8 cellular contexts compared by ENCODE assay signal in the genomic region with DNA sequence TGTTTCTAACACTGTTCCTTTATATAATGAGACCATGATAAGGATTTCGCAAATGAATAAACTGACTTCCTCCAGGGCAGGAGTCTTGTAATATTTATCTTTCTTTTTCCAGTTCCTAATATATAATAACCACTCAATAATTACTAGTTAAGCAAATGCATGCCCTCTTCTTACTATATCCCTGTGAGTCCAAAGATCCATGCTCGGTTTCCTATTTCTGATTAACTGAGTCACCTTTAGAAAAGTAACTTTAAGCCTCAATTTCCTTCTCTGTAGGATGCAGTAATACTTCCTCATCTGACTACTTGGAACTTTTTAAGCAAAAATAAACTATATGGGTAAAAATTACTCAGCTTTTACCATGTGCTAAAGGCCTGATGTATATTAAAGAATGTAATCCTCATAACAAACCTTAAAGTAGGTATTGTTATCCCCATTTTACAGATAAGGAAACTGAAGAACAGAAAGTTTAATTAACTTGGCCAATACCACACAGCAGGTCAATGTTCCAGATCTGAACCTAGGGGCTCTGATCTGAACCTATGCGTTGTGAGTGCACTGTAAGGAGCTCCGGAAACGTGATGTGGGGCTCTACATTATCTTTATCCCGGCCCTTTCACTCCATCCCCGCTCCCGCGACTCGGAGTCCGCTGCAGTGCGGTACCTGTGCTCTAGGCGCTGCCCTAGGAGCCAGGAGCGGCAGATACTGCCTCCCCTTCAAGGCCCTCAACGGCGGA. TPM values are rescaled to one million over a fixed set of nuclear protein-coding genes. Genes with fewer than 3 reads are reported as not detected.
DNase-seq lines count a peak whose midpoint lies in the region; ATAC-seq and TF ChIP-seq lines count a peak whose summit lies in the region.

No MANE protein-coding gene starts in this region.

- H3K27me3 Mint-ChIP-seq in CD8-positive, alpha-beta memory T cell: peaks cover 0 to 2% of the 10 kb centered on the region in 2 donors
- H3K27me3 Mint-ChIP-seq in WTC11 (ENCODE audit: low read depth): no peaks in the 10 kb centered on the region

- H3K9ac ChIP-seq in stomach smooth muscle (ENCODE audit: low read length in 2 of 2): peak overlapping the region; percentile 91 to 97

- DNase-seq in CD8-positive, alpha-beta memory T cell: no peak
- DNase-seq in WTC11 (ENCODE audit: low spot score) (no peak), iPS DF 6.9 (ENCODE audit: low read depth, low spot score) (no peak), H4 (ENCODE audit: low spot score) (no peak)
- no peak for DNase-seq in activated effector memory CD4-positive, alpha-beta T cell treated with Interleukin-2 at 50 U/mL for 16 hours

- no peak for TF ChIP-seq CTCF in HEK293 (tag by site-specific recombination; IDR thresholded peaks at IDR 0.05)
- no peak for TF ChIP-seq CTCF in WTC11 (IDR thresholded peaks at IDR 0.05)

- WGBS in iPS DF 6.9 (ENCODE audit: insufficient coverage, insufficient read length): no CpG with 5 or more reads among the region's 16 CpGs

- H3K4me1 Mint-ChIP-seq in CD8-positive, alpha-beta memory T cell: peaks cover 40 to 57% (median 57%) of the 10 kb centered on the region in 3 donors
- H3K4me1 Mint-ChIP-seq in WTC11: peaks cover 12% of the 10 kb centered on the region

- CTCF ChIA-PET in CD8-positive, alpha-beta memory T cell (lab: Charles Lee): interaction anchor here (0.9 to 1.6 kb wide), 2 partner anchors 11 to 112 kb away, joined by 3 to 6 read pairs; no protein-coding TSS in a partner anchor
- CTCF ChIA-PET in HEK293 (lab: Yijun Ruan, JAX) (interaction anchor here (0.5 to 1.9 kb wide), 10 partner anchors 10 to 787 kb away, joined by 3 to 9 read pairs (median 3); partner anchors contain the start of gene ENTPD7), WTC11 (lab: Charles Lee) (interaction anchor here (0.6 to 1.6 kb wide), 4 partner anchors 8 to 115 kb away, joined by 3 to 6 read pairs (median 4); no protein-coding TSS in a partner anchor)

- H3K4me3 ChIP-seq in CD8-positive, alpha-beta memory T cell (ENCODE audit: low read length): peak overlapping the region; percentile 98
- H3K4me3 ChIP-seq in HEK293 (ENCODE audit: low read depth, low read length): peak overlapping the region; percentile 99
- peak overlapping the region; percentile 93 for H3K4me3 ChIP-seq in iPS DF 6.9 (ENCODE audit: low read length)
- H3K4me3 ChIP-seq in stomach smooth muscle (ENCODE audit: low read length in 2 of 2): peak overlapping the region; percentile 85 to 100

- POLR2A ChIA-PET in CD8-positive, alpha-beta memory T cell (lab: Charles Lee): interaction anchor here (0.6 to 1.8 kb wide), 6 partner anchors 9 to 301 kb away, joined by 3 to 17 read pairs (median 6); partner anchors contain the start of genes ENTPD7, GOT1 and SLC25A28
- POLR2A ChIA-PET in HEK293 (lab: Yijun Ruan, JAX): interaction anchor here (0.9 to 2.7 kb wide), 13 partner anchors 9 to 306 kb away, joined by 3 to 13 read pairs (median 3); partner anchors contain the start of genes ENTPD7, GOT1 and SLC25A28
- POLR2A ChIA-PET in WTC11 (lab: Charles Lee): interaction anchor here (0.5 to 1.6 kb wide), 4 partner anchors 72 to 554 kb away, joined by 3 to 8 read pairs (median 5); partner anchors contain the start of genes ENTPD7 and SLC25A28

- peaks cover 18% of the 10 kb centered on the region for H3K4me1 ChIP-seq in CD8-positive, alpha-beta memory T cell (ENCODE audit: insufficient read depth, low read length)
- no peaks in the 10 kb centered on the region for H3K4me1 ChIP-seq in HEK293 (ENCODE audit: control insufficient read depth, insufficient read depth, low read length)
- no peaks in the 10 kb centered on the region for H3K4me1 ChIP-seq in iPS DF 6.9 (ENCODE audit: control insufficient read depth, insufficient read depth, low read length)
- H3K4me1 ChIP-seq in stomach smooth muscle (ENCODE audit: control insufficient read depth, insufficient read depth, low read length): peaks cover 7% of the 10 kb centered on the region

- no peaks in the 10 kb centered on the region for H3K36me3 ChIP-seq in CD8-positive, alpha-beta memory T cell (ENCODE audit: insufficient read depth, low read length)
- H3K36me3 ChIP-seq in HEK293 (ENCODE audit: control insufficient read depth in 2 of 2, insufficient read depth in 1 of 2, low read length in 2 of 2): peaks cover 19 to 43% of the 10 kb centered on the region in 2 experiments
- peaks cover 6% of the 10 kb centered on the region; the same call in 1 of the 2 replicates for H3K36me3 ChIP-seq in iPS DF 6.9 (ENCODE audit: control insufficient read depth, insufficient read depth, low read length)
- peaks cover 4% of the 10 kb centered on the region in 2 donors for H3K36me3 ChIP-seq in stomach smooth muscle (ENCODE audit: control insufficient read depth in 2 of 2, insufficient read depth in 2 of 2, low read length in 2 of 2)

- H3K27me3 ChIP-seq in CD8-positive, alpha-beta memory T cell (ENCODE audit: insufficient read depth, low read length, poor library complexity, severe bottlenecking): no peaks in the 10 kb centered on the region
- H3K27me3 ChIP-seq in iPS DF 6.9 (ENCODE audit: control insufficient read depth, insufficient read depth, low read length): no peaks in the 10 kb centered on the region
- H3K27me3 ChIP-seq in stomach smooth muscle (ENCODE audit: control insufficient read depth in 1 of 2, insufficient read depth in 2 of 2, low read length in 2 of 2): no peaks in the 10 kb centered on the region

- H3K9me3 ChIP-seq in CD8-positive, alpha-beta memory T cell (ENCODE audit: low read length): no peaks in the 10 kb centered on the region
- H3K9me3 ChIP-seq in HEK293 (ENCODE audit: control insufficient read depth, insufficient read depth, low read depth, low read length): no peaks in the 10 kb centered on the region
- H3K9me3 ChIP-seq in iPS DF 6.9 (ENCODE audit: control insufficient read depth, insufficient read depth, low read length): no peaks in the 10 kb centered on the region
- no peaks in the 10 kb centered on the region for H3K9me3 ChIP-seq in stomach smooth muscle (ENCODE audit: control insufficient read depth in 2 of 2, low read length in 2 of 2)

- H3K27ac ChIP-seq in CD8-positive, alpha-beta memory T cell (ENCODE audit: low read depth, low read length): peak overlapping the region; percentile 91
- peak overlapping the region; percentile 61 for H3K27ac ChIP-seq in HEK293 (ENCODE audit: extremely low read depth, low read depth, low read length)
- no peak overlapping the region for H3K27ac ChIP-seq in iPS DF 6.9 (ENCODE audit: low read length)
- peak overlapping the region; percentile 86 for H3K27ac ChIP-seq in stomach smooth muscle (ENCODE audit: low read length)

- no peaks in the 10 kb centered on the region for H3K9me3 Mint-ChIP-seq in CD8-positive, alpha-beta memory T cell
- no peaks in the 10 kb centered on the region for H3K9me3 Mint-ChIP-seq in WTC11

- peak overlapping the region; percentile 90 to 100 (median 99) for H3K27ac Mint-ChIP-seq in CD8-positive, alpha-beta memory T cell
- H3K27ac Mint-ChIP-seq in WTC11: peak overlapping the region; percentile 99

- peak overlapping the region; percentile 97 to 100 (median 100) for H3K4me3 Mint-ChIP-seq in CD8-positive, alpha-beta memory T cell
- peak overlapping the region; percentile 99 for H3K4me3 Mint-ChIP-seq in WTC11

- peaks cover 0 to 44% (median 7%) of the 10 kb centered on the region in 3 donors for H3K36me3 Mint-ChIP-seq in CD8-positive, alpha-beta memory T cell
- H3K36me3 Mint-ChIP-seq in WTC11: peaks cover 27% of the 10 kb centered on the region

- no peak for ATAC-seq in WTC11
- ATAC-seq in GM19351 (IDR thresholded peaks at IDR 0.05; ENCODE audit: unreplicated experiment): no peak

TF ChIP-seq in HEK293, 187 proteins besides CTCF, POLR2A, EP300 and RAD21 (continues in another document):
- TF ChIP-seq PRDM1 (tag by site-specific recombination; IDR thresholded peaks at IDR 0.05) (no peak), ZNF169 (tag by site-specific recombination; IDR thresholded peaks at IDR 0.05) (no peak), ZNF624 (tag by site-specific recombination; IDR thresholded peaks at IDR 0.05) (no peak)

TF ChIP-seq in WTC11, 78 proteins besides CTCF, POLR2A, EP300 and RAD21:
- TF ChIP-seq, protein P1, sequence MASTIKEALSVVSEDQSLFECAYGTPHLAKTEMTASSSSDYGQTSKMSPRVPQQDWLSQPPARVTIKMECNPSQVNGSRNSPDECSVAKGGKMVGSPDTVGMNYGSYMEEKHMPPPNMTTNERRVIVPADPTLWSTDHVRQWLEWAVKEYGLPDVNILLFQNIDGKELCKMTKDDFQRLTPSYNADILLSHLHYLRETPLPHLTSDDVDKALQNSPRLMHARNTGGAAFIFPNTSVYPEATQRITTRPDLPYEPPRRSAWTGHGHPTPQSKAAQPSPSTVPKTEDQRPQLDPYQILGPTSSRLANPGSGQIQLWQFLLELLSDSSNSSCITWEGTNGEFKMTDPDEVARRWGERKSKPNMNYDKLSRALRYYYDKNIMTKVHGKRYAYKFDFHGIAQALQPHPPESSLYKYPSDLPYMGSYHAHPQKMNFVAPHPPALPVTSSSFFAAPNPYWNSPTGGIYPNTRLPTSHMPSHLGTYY (CRISPR knock-in tag; IDR thresholded peaks at IDR 0.05): no peak
- TF ChIP-seq CREM (CRISPR knock-in tag; IDR thresholded peaks at IDR 0.05) (peak; percentile 80; the same call in 1 of the 2 replicates), TCF7 (CRISPR knock-in tag; IDR thresholded peaks at IDR 0.05; ENCODE audit: low read depth) (no peak)

RNA-seq across cellular contexts. Expression of gene COX15, which starts 0.5 kb away (rescaled TPM):
- total RNA-seq in CD8-positive, alpha-beta memory T cell: 10 to 100 TPM; 35.8 to 36.5 TPM
- 34.5 TPM for polyA plus RNA-seq in CD8-positive, alpha-beta memory T cell
- 39.9 to 41.4 TPM (median 40.4 TPM) in 3 replicates for total RNA-seq in WTC11 (2021)
- 46.6 and 48.8 TPM in 2 replicates for total RNA-seq in H4 (2014; rRNA removed; shearing (Covaris generic))

RNA-seq across cellular contexts. Expression of gene CUTC, which starts 0.6 kb away (rescaled TPM):
- 10 to 100 TPM; 26.7 to 27.5 TPM for total RNA-seq in CD8-positive, alpha-beta memory T cell
- polyA plus RNA-seq in CD8-positive, alpha-beta memory T cell: 49.9 TPM
- total RNA-seq in WTC11 (2021): 25.8 to 28.6 TPM (median 27.7 TPM) in 3 replicates
- 36.8 and 39.4 TPM in 2 replicates for total RNA-seq in H4 (2014; rRNA removed; shearing (Covaris generic))

RNA-seq across cellular contexts. Expression of gene ABCC2, which starts 51.0 kb away (rescaled TPM):
- 1 to 10 TPM; 1.1 to 1.5 TPM for total RNA-seq in CD8-positive, alpha-beta memory T cell
- polyA plus RNA-seq in CD8-positive, alpha-beta memory T cell: 0.14 TPM
- 0.53 to 0.87 TPM (median 0.57 TPM) in 3 replicates for total RNA-seq in WTC11 (2021)
- total RNA-seq in H4 (2014; rRNA removed; shearing (Covaris generic)): 2.1 and 4.0 TPM in 2 replicates
